ENCODE assay signal across 9 cellular contexts in the genomic region with DNA sequence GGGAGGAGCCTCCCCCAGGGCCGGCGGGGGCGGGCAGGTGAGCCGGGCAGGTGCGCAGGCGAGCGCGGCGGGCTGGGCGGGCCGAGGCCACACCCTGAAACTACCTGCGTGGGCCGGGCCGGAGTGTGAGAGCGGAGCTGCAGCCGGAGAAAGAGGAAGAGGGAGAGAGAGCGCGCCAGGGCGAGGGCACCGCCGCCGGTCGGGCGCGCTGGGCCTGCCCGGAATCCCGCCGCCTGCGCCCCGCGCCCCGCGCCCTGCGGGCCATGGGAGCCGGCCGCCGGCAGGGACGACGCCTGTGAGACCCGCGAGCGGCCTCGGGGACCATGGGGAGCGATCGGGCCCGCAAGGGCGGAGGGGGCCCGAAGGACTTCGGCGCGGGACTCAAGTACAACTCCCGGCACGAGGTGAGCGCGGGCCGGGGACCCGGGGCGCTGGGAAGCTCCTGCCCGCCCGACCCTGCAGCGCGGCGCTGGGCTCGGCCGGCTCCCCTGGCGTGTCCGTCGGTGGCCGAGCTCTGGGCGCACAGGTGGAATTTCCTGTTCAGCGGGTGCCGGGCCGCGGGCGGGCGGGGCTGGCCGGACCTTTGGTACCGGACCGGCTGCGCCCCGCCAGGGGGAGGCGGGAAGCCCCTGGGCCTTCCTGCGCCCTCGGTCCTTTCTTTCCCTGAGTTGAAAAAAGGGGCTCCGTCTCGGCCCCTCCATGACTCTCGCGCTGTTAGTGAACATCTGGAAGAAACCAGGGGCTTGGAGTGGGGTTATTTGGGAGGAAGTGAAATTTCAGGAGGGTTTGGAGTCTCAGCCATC. TPM values are rescaled to one million over a fixed set of nuclear protein-coding genes. Genes with fewer than 3 reads are reported as not detected.
DNase-seq lines count a peak whose midpoint lies in the region; ATAC-seq and TF ChIP-seq lines count a peak whose summit lies in the region.
"Had no signal": no experiment of that assay in that cellular context is flagged by ENCODE, and none has a peak within 500 bp of the region (broad histone marks: within the 10 kb centered on the region; RNA-seq: fewer than 3 reads in every experiment).

Gene ST14, plus strand, starts transcription at position 126 of the 803 bp plus-strand sequence. Its CDS starts 198 bp downstream, at position 324.

- H3K27ac ChIP-seq in brain microvascular endothelial cell: no peak within 1 kb of the TSS
- H3K27ac ChIP-seq: SK-N-MC had no signal

- peak; percentile 8 for DNase-seq in NCI-H2107 treated with DMSO at 0.1 percent for 48 hours (lab: John Stamatoyannopoulos, UW; ENCODE audit: unreplicated experiment)
- no peak for DNase-seq in NCI-H2107 (lab: John Stamatoyannopoulos, UW)
- DNase-seq in NCI-H2029 treated with DMSO at 0.1 percent for 48 hours (lab: John Stamatoyannopoulos, UW): peak; percentile 49
- no peak for DNase-seq in central memory CD8-positive, alpha-beta T cell (ENCODE audit: low spot score in 2 of 2)
- DNase-seq in mesothelial cell of epicardium (ENCODE audit: low spot score in 2 of 2, unreplicated experiment in 2 of 2): peak in 1 of 2 experiments; percentile 54
- no peak for DNase-seq in A172 (ENCODE audit: low spot score)
- DNase-seq in brain microvascular endothelial cell: no peak

- H3K4me1 Mint-ChIP-seq in central memory CD8-positive, alpha-beta T cell: peaks cover 14% of the 10 kb centered on the region
- H3K4me1 Mint-ChIP-seq in mesothelial cell of epicardium: peaks cover 19% of the 10 kb centered on the region

- H3K9me3 Mint-ChIP-seq in central memory CD8-positive, alpha-beta T cell: no peaks in the 10 kb centered on the region
- no peaks in the 10 kb centered on the region for H3K9me3 Mint-ChIP-seq in mesothelial cell of epicardium

- no peak within 1 kb of the TSS for H3K27ac Mint-ChIP-seq in central memory CD8-positive, alpha-beta T cell (ENCODE audit: low read depth)
- peak within 1 kb of the TSS; percentile 84 for H3K27ac Mint-ChIP-seq in mesothelial cell of epicardium

- no peaks in the 10 kb centered on the region for H3K36me3 ChIP-seq in brain microvascular endothelial cell (replicated peaks)

- H3K27me3 Mint-ChIP-seq in central memory CD8-positive, alpha-beta T cell: peaks cover 88% of the 10 kb centered on the region
- peaks cover 44% of the 10 kb centered on the region for H3K27me3 Mint-ChIP-seq in mesothelial cell of epicardium (ENCODE audit: low read depth)

- ATAC-seq in central memory CD8-positive, alpha-beta T cell (replicated peaks; ENCODE audit: extremely low read depth, poor library complexity, severe bottlenecking): peak; percentile 14
- ATAC-seq in HG03280 (IDR thresholded peaks at IDR 0.05; ENCODE audit: unreplicated experiment): no peak

- H3K27me3 ChIP-seq in brain microvascular endothelial cell (replicated peaks): peaks cover 11% of the 10 kb centered on the region

- peak within 1 kb of the TSS; percentile 40 for H3K4me3 Mint-ChIP-seq in central memory CD8-positive, alpha-beta T cell
- peak within 1 kb of the TSS; percentile 78 for H3K4me3 Mint-ChIP-seq in mesothelial cell of epicardium

- H3K36me3 Mint-ChIP-seq in central memory CD8-positive, alpha-beta T cell (ENCODE audit: insufficient read depth): no peaks in the 10 kb centered on the region
- no peaks in the 10 kb centered on the region for H3K36me3 Mint-ChIP-seq in mesothelial cell of epicardium

- in situ Hi-C loops in brain microvascular endothelial cell (cut with HindIII; ENCODE audit: low pct_ligation_motif_present, low sequenced_read_pairs): no loop called here

- no peak within 1 kb of the TSS for H3K4me3 ChIP-seq in brain microvascular endothelial cell (ENCODE audit: low read depth, low read length)
- H3K4me3 ChIP-seq: SK-N-MC had no signal

- TF ChIP-seq CTCF in mesothelial cell of epicardium (IDR thresholded peaks at IDR 0.05; ENCODE audit: unreplicated experiment): no peak
- TF ChIP-seq CTCF in brain microvascular endothelial cell (IDR thresholded peaks at IDR 0.05; ENCODE audit: low read depth, low read length, missing control alignments): no peak

RNA-seq across cellular contexts. Expression of gene ST14, which starts in this region (rescaled TPM):
- 39.6 to 42.0 TPM (median 40.8 TPM) in 3 replicates for total RNA-seq in mesothelial cell of epicardium
- 0.10 TPM in 1 of 2 replicates, not detected in the other for total RNA-seq in A172 (2014; rRNA removed; shearing (Covaris generic))

Comparison
In these comparisons a context has a peak if more than half of its experiments do, and no peak if none do; other contexts are left out.
1. RNA of gene ST14 (total RNA-seq): 39.6 to 42.0 TPM in mesothelial cell of epicardium; 0.10 TPM in A172; every median in the first group is over 10 times any median in the second.
2. DNase-seq: peak in NCI-H2107 treated with DMSO at 0.1 percent for 48 hours (single experiment) and NCI-H2029 treated with DMSO at 0.1 percent for 48 hours (single experiment); none in NCI-H2107 (single experiment), central memory CD8-positive, alpha-beta T cell (0 of 2), A172 (single experiment) and brain microvascular endothelial cell (single experiment).